ENCODE assay signal across 8 cellular contexts in genomic region chr10:121900443-121901174, GRCh38. TPM values are rescaled to one million over a fixed set of nuclear protein-coding genes. Genes with fewer than 3 reads are reported as not detected.
DNase-seq lines count a peak whose midpoint lies in the region; ATAC-seq and TF ChIP-seq lines count a peak whose summit lies in the region.

No MANE protein-coding gene starts in this region.

- ATAC-seq in PC-3: peak; percentile 78

- intact Hi-C loops in PC-3 (cut with micrococcal nuclease) (loop anchor here (5.0 kb wide), 1 partner anchor 953 kb away; no protein-coding TSS in a partner anchor), dorsolateral prefrontal cortex (cut with DNase I) (loop anchor here in 1 of 2 donors (5.0 to 10.0 kb wide), 2 partner anchors 296 to 958 kb away; no protein-coding TSS in a partner anchor)

- H3K4me3 ChIP-seq in PC-3 (ENCODE audit: low read length) (no peak overlapping the region), dorsolateral prefrontal cortex (no peak overlapping the region), mesenchymal stem cell (ENCODE audit: insufficient read depth in 1 of 2, low read depth in 1 of 2, low read length in 2 of 2) (no peak overlapping the region)

- H3K4ac ChIP-seq in mesenchymal stem cell (ENCODE audit: low read depth in 1 of 2, low read length in 2 of 2): no peak overlapping the region

- TF ChIP-seq CTCF in GM20000 (IDR thresholded peaks at IDR 0.05; ENCODE audit: extremely low read depth, missing control alignments) (peak; percentile 12), PC-3 (conservative IDR thresholded peaks at IDR 0.05; ENCODE audit: low read depth, low read length) (peak; percentile 76), dorsolateral prefrontal cortex (IDR thresholded peaks at IDR 0.05 in 54 of 56, conservative IDR thresholded peaks at IDR 0.05 in 2 of 56; ENCODE audit: low read depth in 1 of 56, partially characterized antibody in 56 of 56) (peak; percentile 59 to 95 (median 81))

- CTCF ChIA-PET in PC-3 (lab: Charles Lee): interaction anchor here (0.5 kb wide), 1 partner anchor 291 kb away, joined by 3 read pairs; no protein-coding TSS in a partner anchor

- no peak overlapping the region for H3K27ac ChIP-seq in PC-3 (ENCODE audit: low read length)
- H3K27ac ChIP-seq in dorsolateral prefrontal cortex: peak overlapping the region in 11 of 59 donors; percentile 1 to 52 (median 34)
- no peak overlapping the region for H3K27ac ChIP-seq in mesenchymal stem cell (ENCODE audit: low read length, poor library complexity, severe bottlenecking)

- H3K9me2 ChIP-seq in PC-3 (replicated peaks; ENCODE audit: low read length): no peaks in the 10 kb centered on the region

- no peak overlapping the region for H3K9ac ChIP-seq in PC-3 (ENCODE audit: low read length)
- H3K9ac ChIP-seq in mesenchymal stem cell (ENCODE audit: low read length): peak overlapping the region; percentile 37

- no peak overlapping the region for H3K4me2 ChIP-seq in PC-3 (ENCODE audit: low read length)
- H3K4me2 ChIP-seq in mesenchymal stem cell (ENCODE audit: low read length, poor library complexity, severe bottlenecking): no peak overlapping the region

- H2BK15ac ChIP-seq in mesenchymal stem cell (ENCODE audit: low read depth, poor library complexity, severe bottlenecking): no peak overlapping the region

- H3K23ac ChIP-seq in mesenchymal stem cell (ENCODE audit: low read length in 2 of 2): no peak overlapping the region

- DNase-seq in DMS53 treated with DMSO at 0.1 percent for 48 hours (lab: John Stamatoyannopoulos, UW; ENCODE audit: unreplicated experiment) (peak; percentile 69), GM20000 (ENCODE audit: low spot score) (peak; percentile 55), KBM-7 (peak; percentile 78), PC-3 (peak; percentile 72), dorsolateral prefrontal cortex (no peak), mesenchymal stem cell (peak; percentile 76)
- no peak for DNase-seq in stimulated activated CD4-positive, alpha-beta T cell treated with anti-CD3 and anti-CD28 coated beads, Interleukin-12 subunit alpha, Interleukin-12 subunit beta, amount 100 ng/mL, for 4 hours
- DNase-seq in activated CD4-positive, CD25-positive, alpha-beta regulatory T cell (lab: John Stamatoyannopoulos, UW): no peak

- in situ Hi-C loops in KBM-7 (cut with MboI; ENCODE audit: low pct_unique_long_range_greater_than_20kb, low sequenced_read_pairs): loop anchor here (25.0 kb wide), 1 partner anchor 963 kb away; no protein-coding TSS in a partner anchor

- no peak overlapping the region for H4K8ac ChIP-seq in mesenchymal stem cell (ENCODE audit: low read length)

- H2BK12ac ChIP-seq in mesenchymal stem cell (ENCODE audit: low read length in 2 of 2): no peak overlapping the region

- no peak overlapping the region for H4K91ac ChIP-seq in mesenchymal stem cell (ENCODE audit: low read length)

- no peaks in the 10 kb centered on the region for H4K20me1 ChIP-seq in PC-3 (ENCODE audit: low read length)

- no TSS peak for BruUV-seq in PC-3 (replicated peaks; lab: Mats Ljungman, UMichigan)

- no peak overlapping the region for H2BK5ac ChIP-seq in mesenchymal stem cell (ENCODE audit: low read depth, low read length, poor library complexity, severe bottlenecking)

- H3K79me1 ChIP-seq in mesenchymal stem cell (replicated peaks; ENCODE audit: low read length, poor library complexity, severe bottlenecking): peaks cover 10% of the 10 kb centered on the region

- no peaks in the 10 kb centered on the region for H3F3A ChIP-seq in PC-3 (ENCODE audit: low read length, unreplicated experiment)

- H3K4me1 ChIP-seq in PC-3 (ENCODE audit: insufficient read depth, low read length) (no peaks in the 10 kb centered on the region), mesenchymal stem cell (ENCODE audit: control insufficient read depth, insufficient read depth, low read depth, low read length) (no peaks in the 10 kb centered on the region)

- H3K27me3 ChIP-seq in PC-3 (ENCODE audit: low read length): no peaks in the 10 kb centered on the region
- no peaks in the 10 kb centered on the region for H3K27me3 ChIP-seq in dorsolateral prefrontal cortex
- no peaks in the 10 kb centered on the region for H3K27me3 ChIP-seq in mesenchymal stem cell (ENCODE audit: control insufficient read depth in 1 of 2, insufficient read depth in 1 of 2, low read length in 2 of 2)

- no peak overlapping the region for H3K18ac ChIP-seq in mesenchymal stem cell (ENCODE audit: low read depth in 1 of 2, low read length in 2 of 2)

- H3K14ac ChIP-seq in mesenchymal stem cell (ENCODE audit: low read length in 2 of 2): no peak overlapping the region

- no peak overlapping the region for H2AK5ac ChIP-seq in mesenchymal stem cell (ENCODE audit: low read length, severe bottlenecking)

- WGBS in mesenchymal stem cell: 63% methylated on average over 7 of the region's 10 CpGs

- H3K9me3 ChIP-seq in PC-3 (ENCODE audit: low read length) (no peaks in the 10 kb centered on the region), mesenchymal stem cell (ENCODE audit: control insufficient read depth, low read length) (no peaks in the 10 kb centered on the region)

- no peaks in the 10 kb centered on the region for H3K79me2 ChIP-seq in PC-3 (ENCODE audit: low read length)

- H2BK120ac ChIP-seq in mesenchymal stem cell (ENCODE audit: low read depth, low read length): no peak overlapping the region

- POLR2A ChIA-PET in PC-3 (lab: Charles Lee; ENCODE audit: unreplicated experiment): no interaction called here

- H2AFZ ChIP-seq in PC-3 (ENCODE audit: low read length) (peak overlapping the region; percentile 22; the same call in 1 of the 2 replicates), mesenchymal stem cell (ENCODE audit: low read depth, low read length) (no peak overlapping the region)

- H3K36me3 ChIP-seq in PC-3 (ENCODE audit: low read depth, low read length) (no peaks in the 10 kb centered on the region), mesenchymal stem cell (ENCODE audit: control insufficient read depth in 1 of 2, insufficient read depth in 2 of 2, low read depth in 1 of 2, low read length in 2 of 2) (peaks cover 7 to 58% of the 10 kb centered on the region in 2 experiments)

RNA-seq across cellular contexts. Expression of gene ATE1, which starts 27.2 kb away (rescaled TPM):
- 7.9 and 12.8 TPM in 2 replicates for total RNA-seq in PC-3 (2014; rRNA removed)
- 10 to 100 TPM; 50.0 to 91.0 (median 68.8) TPM for total RNA-seq in dorsolateral prefrontal cortex
- polyA plus RNA-seq in mesenchymal stem cell (2013, experiment 1 of 2): 10.7 TPM
- polyA plus RNA-seq in mesenchymal stem cell (2013, experiment 2 of 2): 11.5 TPM

Comparison
In these comparisons a context has a peak if more than half of its experiments do, and no peak if none do; other contexts are left out.
1. DNase-seq: peak in DMS53 treated with DMSO at 0.1 percent for 48 hours (single experiment), GM20000 (single experiment), KBM-7 (single experiment), PC-3 (single experiment) and mesenchymal stem cell (single experiment); none in dorsolateral prefrontal cortex (0 of 10), stimulated activated CD4-positive, alpha-beta T cell treated with anti-CD3 and anti-CD28 coated beads, Interleukin-12 subunit alpha, Interleukin-12 subunit beta, amount 100 ng/mL, for 4 hours (single experiment) and activated CD4-positive, CD25-positive, alpha-beta regulatory T cell (0 of 4).
2. CTCF ChIP-seq: peak in every context shown above with its lines; median percentile 81 in dorsolateral prefrontal cortex; 76 in PC-3; 12 in GM20000.